In genomic region chr4:121801715-121802075, GRCh38 we compare ENCODE assay signal across 9 cellular contexts. TPM values are rescaled to one million over a fixed set of nuclear protein-coding genes. Genes with fewer than 3 reads are reported as not detected.
DNase-seq lines count a peak whose midpoint lies in the region; ATAC-seq and TF ChIP-seq lines count a peak whose summit lies in the region.
"Had no signal": no experiment of that assay in that cellular context is flagged by ENCODE, and none has a peak within 500 bp of the region (broad histone marks: within the 10 kb centered on the region; RNA-seq: fewer than 3 reads in every experiment).

No MANE protein-coding gene starts in this region.

- H3K27ac Mint-ChIP-seq in nephron: peak overlapping the region; percentile 96 to 99 (median 97)

- POLR2A ChIA-PET in BJ (lab: Charles Lee): no interaction called here

- H3K27ac ChIP-seq in KOPT-K1 (ENCODE audit: low read depth, low read length, poor library complexity, severe bottlenecking) (peak overlapping the region; percentile 85), dorsolateral prefrontal cortex (peak overlapping the region in 38 of 59 donors; percentile 85 to 98 (median 93))

- no peaks in the 10 kb centered on the region for H3K9me3 Mint-ChIP-seq in nephron

- H3K36me3 ChIP-seq in BJ (ENCODE audit: control insufficient read depth, insufficient read depth, low read length) (no peaks in the 10 kb centered on the region; the same call in none of the 2 replicates), KOPT-K1 (ENCODE audit: insufficient read depth, low read length) (peaks cover 43% of the 10 kb centered on the region)

- intact Hi-C loops in dorsolateral prefrontal cortex (cut with DNase I): loop anchor here (1.0 to 5.0 kb wide), 4 partner anchors 21 to 105 kb away; partner anchors contain the start of genes ANXA5 (in 2 of the 2), CCNA2 (in 1 of the 2) and SMIM43 (in 1 of the 2)

- H3K27me3 ChIP-seq in BJ (ENCODE audit: control insufficient read depth, insufficient read depth, low read length) (no peaks in the 10 kb centered on the region), dorsolateral prefrontal cortex (no peaks in the 10 kb centered on the region)

- CTCF ChIA-PET in BJ (lab: Yijun Ruan, JAX): interaction anchor here (0.6 to 1.5 kb wide), 2 partner anchors 12 to 61 kb away, joined by 3 read pairs; no protein-coding TSS in a partner anchor

- peaks cover 17% of the 10 kb centered on the region for H3K4me1 Mint-ChIP-seq in nephron

- H3K27me3 Mint-ChIP-seq in nephron (ENCODE audit: low read depth): no peaks in the 10 kb centered on the region

- H3K9me3 ChIP-seq in KOPT-K1 (ENCODE audit: insufficient read depth, low read length, poor library complexity, severe bottlenecking): no peaks in the 10 kb centered on the region

- ATAC-seq in HG02571 (IDR thresholded peaks at IDR 0.05; ENCODE audit: unreplicated experiment): no peak

- DNase-seq in BJ (ENCODE audit: low read depth) (no peak), dorsolateral prefrontal cortex (no peak), NCI-H2029 (lab: John Stamatoyannopoulos, UW) (no peak), NCI-H2171 treated with DMSO at 0.1 percent for 48 hours (lab: John Stamatoyannopoulos, UW) (no peak)
- no peak for DNase-seq in stimulated activated CD4-positive, alpha-beta T cell treated with anti-CD3 and anti-CD28 coated beads, Interleukin-4, amount 100 ng/mL, for 24 hours

- peak overlapping the region; percentile 72 for H3K4me3 ChIP-seq in BJ (ENCODE audit: low read depth, low read length)
- peak overlapping the region; percentile 68 to 100 (median 91) for H3K4me3 ChIP-seq in dorsolateral prefrontal cortex

- TF ChIP-seq CTCF in BJ (IDR thresholded peaks at IDR 0.05; ENCODE audit: insufficient read depth, low read depth, low read length) (no peak), dorsolateral prefrontal cortex (IDR thresholded peaks at IDR 0.05 in 54 of 56, conservative IDR thresholded peaks at IDR 0.05 in 2 of 56; ENCODE audit: low read depth in 1 of 56, partially characterized antibody in 56 of 56) (no peak), nephron (IDR thresholded peaks at IDR 0.05; ENCODE audit: unreplicated experiment in 3 of 3) (no peak)

- H3K4me3 Mint-ChIP-seq in nephron: peak overlapping the region; percentile 88 to 93 (median 92)

- H3K36me3 Mint-ChIP-seq in nephron (ENCODE audit: low read depth): peaks cover 24% of the 10 kb centered on the region

RNA-seq across cellular contexts. Expression of gene EXOSC9, which starts 0.6 kb away (rescaled TPM):
- 14.3 and 21.8 TPM in 2 replicates for polyA plus RNA-seq in BJ (2011; rRNA removed)
- 17.0 and 17.2 TPM in 2 replicates for polyA minus RNA-seq in BJ (2011; rRNA and poly(A)+ RNA removed)
- 10 to 100 TPM; 10.5 to 25.6 (median 17.5) TPM for total RNA-seq in dorsolateral prefrontal cortex

RNA-seq across cellular contexts. Expression of gene CCNA2, which starts 22.0 kb away (rescaled TPM):
- polyA plus RNA-seq in BJ (2011; rRNA removed): 26.8 and 39.7 TPM in 2 replicates
- polyA minus RNA-seq in BJ (2011; rRNA and poly(A)+ RNA removed): 10.0 and 13.3 TPM in 2 replicates
- total RNA-seq in dorsolateral prefrontal cortex: 10 to 100 TPM in 2 of 120 experiments, 1 to 10 TPM in 118; 1.1 to 11.7 (median 2.7) TPM

RNA-seq across cellular contexts. Expression of gene SMIM43, which starts 36.7 kb away (rescaled TPM):
- polyA plus RNA-seq in BJ (2011; rRNA removed): 0.27 and 0.47 TPM in 2 replicates
- 0.10 and 0.28 TPM in 2 replicates for polyA minus RNA-seq in BJ (2011; rRNA and poly(A)+ RNA removed)
- 10 to 100 TPM; 12.2 to 62.2 (median 37.5) TPM for total RNA-seq in dorsolateral prefrontal cortex
- total RNA-seq: T-helper 2 cell treated with Interferon-gamma antibody and Interleukin-4, amounts not matched to agents 100 ng/mL and 5 ng/mL, for 36 hours had no signal
